8 cellular contexts compared by ENCODE assay signal in the genomic region with DNA sequence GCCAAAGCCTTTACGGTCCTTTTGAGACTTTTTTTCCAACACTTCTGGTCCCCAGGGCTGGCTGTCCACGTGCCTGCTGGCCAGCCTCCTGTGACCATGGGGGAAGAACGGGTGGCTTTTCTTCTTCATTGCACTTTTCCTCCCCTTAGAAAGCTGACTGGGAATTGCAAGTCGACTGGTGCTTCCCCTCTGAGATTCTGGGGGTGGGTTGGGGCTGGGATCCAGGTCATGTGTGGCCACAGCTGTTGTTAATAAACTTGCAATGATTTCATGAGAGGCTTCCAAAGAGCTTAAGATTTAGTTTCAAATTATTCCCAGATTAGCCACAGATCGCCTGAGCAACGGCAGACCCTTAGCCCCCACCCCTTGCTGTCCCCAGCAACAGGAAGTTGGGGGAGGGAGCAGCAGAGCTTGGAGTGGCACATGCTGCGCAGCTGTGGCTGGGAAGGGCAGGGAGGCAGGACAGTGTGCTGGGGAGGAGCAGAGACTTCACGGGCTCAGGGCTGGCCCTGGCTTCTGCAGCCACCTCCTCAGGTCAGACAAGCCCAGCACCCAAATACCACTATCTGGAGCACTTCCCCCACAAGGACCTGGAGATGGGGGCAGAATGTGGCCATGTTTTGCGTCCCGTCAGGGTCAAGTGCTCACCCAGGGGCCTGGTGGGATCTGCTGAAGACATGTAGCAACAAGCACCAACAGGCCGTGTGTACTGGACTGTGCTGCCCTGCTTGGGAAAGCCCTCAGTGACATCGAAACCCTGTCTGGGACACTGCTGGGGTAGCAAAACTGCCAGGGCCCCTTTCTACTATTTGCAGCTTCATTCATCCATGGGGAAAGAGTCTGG. TPM values are rescaled to one million over a fixed set of nuclear protein-coding genes. Genes with fewer than 3 reads are reported as not detected.
DNase-seq lines count a peak whose midpoint lies in the region; ATAC-seq and TF ChIP-seq lines count a peak whose summit lies in the region.

No MANE protein-coding gene starts in this region.

- peaks cover 50% of the 10 kb centered on the region for H3K4me1 ChIP-seq in parathyroid adenoma

- H3K9ac ChIP-seq in parathyroid adenoma = no peak overlapping the region

- H3K4me3 Mint-ChIP-seq in progenitor cell of endocrine pancreas (ENCODE audit: low read depth) (no peak overlapping the region), Calu3 (ENCODE audit: low read depth, unreplicated experiment) (no peak overlapping the region)

- DNase-seq in COR-L47 (lab: John Stamatoyannopoulos, UW) = peak; percentile 76
- peak; percentile 18 for DNase-seq in OCI-M1 (lab: John Stamatoyannopoulos, UW)
- peak; percentile 95 to 97 for DNase-seq in foreskin fibroblast
- no peak for DNase-seq in HuH-7.5 (ENCODE audit: low spot score)
- no peak for DNase-seq in progenitor cell of endocrine pancreas (ENCODE audit: low spot score, unreplicated experiment)
- no peak for DNase-seq in Calu3

- TF ChIP-seq CTCF in foreskin fibroblast (IDR thresholded peaks at IDR 0.05; ENCODE audit: low read depth, low read length) = no peak
- TF ChIP-seq CTCF in parathyroid adenoma (IDR thresholded peaks at IDR 0.05) = no peak
- no peak for TF ChIP-seq CTCF in progenitor cell of endocrine pancreas (IDR thresholded peaks at IDR 0.05; ENCODE audit: unreplicated experiment)
- no peak for TF ChIP-seq CTCF in Calu3 (IDR thresholded peaks at IDR 0.05; ENCODE audit: unreplicated experiment)

- peak overlapping the region; percentile 18 to 28 for H3K4me3 ChIP-seq in foreskin fibroblast (ENCODE audit: low read depth in 1 of 2, low read length in 2 of 2)
- no peak overlapping the region for H3K4me3 ChIP-seq in parathyroid adenoma (ENCODE audit: low read depth, low read length)

- no peak overlapping the region for H2AFZ ChIP-seq in parathyroid adenoma

- H3K79me2 ChIP-seq in parathyroid adenoma = no peaks in the 10 kb centered on the region

- H3K27ac Mint-ChIP-seq in progenitor cell of endocrine pancreas = no peak overlapping the region
- no peak overlapping the region for H3K27ac Mint-ChIP-seq in Calu3 (ENCODE audit: unreplicated experiment)

- BruUV-seq in Calu3 (replicated peaks; lab: Mats Ljungman, UMichigan) = no TSS peak

- peaks cover 13% of the 10 kb centered on the region for H3K36me3 Mint-ChIP-seq in progenitor cell of endocrine pancreas (ENCODE audit: insufficient read depth)
- H3K36me3 Mint-ChIP-seq in Calu3 (ENCODE audit: insufficient read depth, unreplicated experiment) = peaks cover 3% of the 10 kb centered on the region

- H3K27me3 ChIP-seq in parathyroid adenoma (ENCODE audit: control insufficient read depth, insufficient read depth, low read length) = no peaks in the 10 kb centered on the region

- H3K27ac ChIP-seq in parathyroid adenoma = peak overlapping the region; percentile 56

- intact Hi-C loops in Calu3 (cut with micrococcal nuclease; ENCODE audit: unreplicated experiment) = no loop called here

- H3K9me3 ChIP-seq in parathyroid adenoma (ENCODE audit: control insufficient read depth, low read length) = no peaks in the 10 kb centered on the region

- no peak for ATAC-seq in GM19467 (IDR thresholded peaks at IDR 0.05; ENCODE audit: unreplicated experiment)

- no peaks in the 10 kb centered on the region for H3K36me3 ChIP-seq in parathyroid adenoma (ENCODE audit: control insufficient read depth, insufficient read depth, low read length)

- CTCF ChIA-PET in Calu3 (lab: Charles Lee) = no interaction called here

- peaks cover 9% of the 10 kb centered on the region for H3K4me1 Mint-ChIP-seq in progenitor cell of endocrine pancreas (ENCODE audit: low read depth)
- H3K4me1 Mint-ChIP-seq in Calu3 (ENCODE audit: low read depth, unreplicated experiment) = no peaks in the 10 kb centered on the region

- H3K9me3 Mint-ChIP-seq in progenitor cell of endocrine pancreas (ENCODE audit: low read depth) (no peaks in the 10 kb centered on the region), Calu3 (ENCODE audit: low read depth, unreplicated experiment) (no peaks in the 10 kb centered on the region)

- H3K27me3 Mint-ChIP-seq in progenitor cell of endocrine pancreas (no peaks in the 10 kb centered on the region), Calu3 (ENCODE audit: unreplicated experiment) (no peaks in the 10 kb centered on the region)

- H3K4me2 ChIP-seq in parathyroid adenoma (ENCODE audit: low read length) = no peak overlapping the region

RNA-seq across cellular contexts. Expression of gene FSCN1, which starts 41.7 kb away (rescaled TPM):
- total RNA-seq in progenitor cell of endocrine pancreas (212 and 216 TPM in 2 replicates), Calu3 (2022) (3.9 and 7.6 TPM in 2 replicates)

Comparison
In these comparisons a context has a peak if more than half of its experiments do, and no peak if none do; other contexts are left out.
1. DNase-seq: peak in COR-L47 (single experiment), OCI-M1 (single experiment) and foreskin fibroblast (2 of 2); none in HuH-7.5 (single experiment), progenitor cell of endocrine pancreas (single experiment) and Calu3 (single experiment).
2. RNA of gene FSCN1, which starts 41.7 kb away (total RNA-seq): 212 to 216 TPM in progenitor cell of endocrine pancreas; 3.9 to 7.6 TPM in Calu3; every median in the first group is over 10 times any median in the second.